In genomic region chr17:58340623-58340876, GRCh38 we compare ENCODE assay signal across 13 cellular contexts. TPM values are rescaled to one million over a fixed set of nuclear protein-coding genes. Genes with fewer than 3 reads are reported as not detected.
DNase-seq lines count a peak whose midpoint lies in the region; ATAC-seq and TF ChIP-seq lines count a peak whose summit lies in the region.
"Had no signal": no experiment of that assay in that cellular context is flagged by ENCODE, and none has a peak within 500 bp of the region (broad histone marks: within the 10 kb centered on the region; RNA-seq: fewer than 3 reads in every experiment).

No MANE protein-coding gene starts in this region.

- no peaks in the 10 kb centered on the region for H3K9me2 ChIP-seq in SU-DHL-6 (replicated peaks; ENCODE audit: insufficient read depth, low read length)

- H3K4me1 ChIP-seq in BLaER1 = peaks cover 81% of the 10 kb centered on the region
- H3K4me1 ChIP-seq in CD8-positive, alpha-beta memory T cell (ENCODE audit: insufficient read depth, low read length) = peaks cover 85% of the 10 kb centered on the region
- peaks cover 10 to 76% (median 40%) of the 10 kb centered on the region in 4 donors for H3K4me1 ChIP-seq in stomach
- H3K4me1 ChIP-seq in upper lobe of left lung = peaks cover 20 to 56% (median 40%) of the 10 kb centered on the region in 4 donors
- H3K4me1 ChIP-seq: colonic mucosa had no signal

- H3K9ac ChIP-seq in BLaER1 = peak overlapping the region; percentile 100
- H3K9ac ChIP-seq in SU-DHL-6 (ENCODE audit: low read length) = peak overlapping the region; percentile 100

- peaks cover 3 to 58% (median 19%) of the 10 kb centered on the region in 3 donors for H3K36me3 Mint-ChIP-seq in CD8-positive, alpha-beta memory T cell
- peaks cover 71% of the 10 kb centered on the region for H3K36me3 Mint-ChIP-seq in effector memory CD8-positive, alpha-beta T cell (ENCODE audit: insufficient read depth)

- WGBS in stomach, 5 donors = 70 to 84% (median 75%) methylated on average over 4 of the region's 4 CpGs
- 80 to 81% methylated on average over 4 of the region's 4 CpGs for WGBS in upper lobe of left lung, 2 donors

- peak overlapping the region; percentile 89 to 100 (median 95) for H3K4me3 Mint-ChIP-seq in CD8-positive, alpha-beta memory T cell
- H3K4me3 Mint-ChIP-seq in effector memory CD8-positive, alpha-beta T cell = peak overlapping the region; percentile 90 to 100

- peaks cover 85% of the 10 kb centered on the region for H3F3A ChIP-seq in SU-DHL-6 (ENCODE audit: insufficient read depth)

- peaks cover 0 to 2% of the 10 kb centered on the region in 2 donors for H3K27me3 Mint-ChIP-seq in CD8-positive, alpha-beta memory T cell
- H3K27me3 Mint-ChIP-seq in effector memory CD8-positive, alpha-beta T cell = no peaks in the 10 kb centered on the region

- POLR2A ChIA-PET in CD8-positive, alpha-beta memory T cell (lab: Charles Lee) = interaction anchor here (0.6 to 12.2 kb wide), 4 partner anchors 9 to 34 kb away, joined by 3 to 491 read pairs (median 58); partner anchors contain the start of genes SUPT4H1 and TSPOAP1

- no peaks in the 10 kb centered on the region for H3K9me3 Mint-ChIP-seq in CD8-positive, alpha-beta memory T cell
- no peaks in the 10 kb centered on the region for H3K9me3 Mint-ChIP-seq in effector memory CD8-positive, alpha-beta T cell

- no peak for ATAC-seq in effector memory CD8-positive, alpha-beta T cell (replicated peaks)
- ATAC-seq in GM18858 (IDR thresholded peaks at IDR 0.05; ENCODE audit: unreplicated experiment) (no peak), GM21528 (IDR thresholded peaks at IDR 0.05; ENCODE audit: low FRiP score, unreplicated experiment) (no peak), upper lobe of left lung (ENCODE audit: low FRiP score in 2 of 2) (no peak)

- no peak overlapping the region for H2AFZ ChIP-seq in SU-DHL-6 (ENCODE audit: low read depth, low read length, severe bottlenecking)

- TF ChIP-seq CTCF in SU-DHL-6 (IDR thresholded peaks at IDR 0.05; ENCODE audit: insufficient read depth, low read length, poor library complexity, severe bottlenecking) (no peak), stomach (IDR thresholded peaks at IDR 0.05) (no peak), upper lobe of left lung (IDR thresholded peaks at IDR 0.05) (no peak)

- intact Hi-C loops in stomach (cut with DNase I; ENCODE audit: low total_unique reads) = no loop called here

- TF ChIP-seq POLR2A in stomach (IDR thresholded peaks at IDR 0.05) = no peak
- TF ChIP-seq POLR2A in upper lobe of left lung (IDR thresholded peaks at IDR 0.05) = no peak

- H3K4me3 ChIP-seq in BLaER1 (peak overlapping the region; percentile 96; the same call in 1 of the 2 replicates), SU-DHL-6 (ENCODE audit: insufficient read depth, low read length, poor library complexity, severe bottlenecking) (no peak overlapping the region), stomach (no peak overlapping the region), upper lobe of left lung (no peak overlapping the region)
- H3K4me3 ChIP-seq in CD8-positive, alpha-beta memory T cell (ENCODE audit: low read length) = peak overlapping the region; percentile 98
- H3K4me3 ChIP-seq: colonic mucosa had no signal

- H4K20me1 ChIP-seq in BLaER1 (no peaks in the 10 kb centered on the region), SU-DHL-6 (ENCODE audit: low read depth, low read length) (no peaks in the 10 kb centered on the region)

- H3K4me1 Mint-ChIP-seq in CD8-positive, alpha-beta memory T cell = peaks cover 85 to 97% (median 97%) of the 10 kb centered on the region in 3 donors
- peaks cover 85 to 94% of the 10 kb centered on the region in 2 donors for H3K4me1 Mint-ChIP-seq in effector memory CD8-positive, alpha-beta T cell (ENCODE audit: low read depth in 2 of 2)

- no peaks in the 10 kb centered on the region for H3K27me3 ChIP-seq in BLaER1
- H3K27me3 ChIP-seq in CD8-positive, alpha-beta memory T cell (ENCODE audit: insufficient read depth, low read length, poor library complexity, severe bottlenecking) = no peaks in the 10 kb centered on the region
- H3K27me3 ChIP-seq in SU-DHL-6 (ENCODE audit: low read length) = no peaks in the 10 kb centered on the region
- peaks cover 0 to 12% (median 0%) of the 10 kb centered on the region in 3 donors for H3K27me3 ChIP-seq in stomach
- H3K27me3 ChIP-seq in upper lobe of left lung = no peaks in the 10 kb centered on the region
- H3K27me3 ChIP-seq: colonic mucosa had no signal

- CTCF ChIA-PET in CD8-positive, alpha-beta memory T cell (lab: Charles Lee) = interaction anchor here (1.8 to 13.8 kb wide), 4 partner anchors 6 to 147 kb away, joined by 4 to 504 read pairs (median 127); partner anchors contain the start of genes HSF5, SUPT4H1 and TSPOAP1

- H3K36me3 ChIP-seq in BLaER1 = peaks cover 34% of the 10 kb centered on the region
- H3K36me3 ChIP-seq in CD8-positive, alpha-beta memory T cell (ENCODE audit: insufficient read depth, low read length) = peaks cover 3% of the 10 kb centered on the region
- H3K36me3 ChIP-seq in SU-DHL-6 (ENCODE audit: low read length) = no peaks in the 10 kb centered on the region
- H3K36me3 ChIP-seq in stomach = peaks cover 9 to 28% (median 23%) of the 10 kb centered on the region in 4 donors
- peaks cover 4 to 24% (median 18%) of the 10 kb centered on the region in 4 donors for H3K36me3 ChIP-seq in upper lobe of left lung
- H3K36me3 ChIP-seq: colonic mucosa had no signal

- H3K79me2 ChIP-seq in SU-DHL-6 (ENCODE audit: insufficient read depth, low read length) = peaks cover 46% of the 10 kb centered on the region

- no peak for DNase-seq in CD8-positive, alpha-beta memory T cell
- DNase-seq in effector memory CD8-positive, alpha-beta T cell = no peak
- no peak for DNase-seq in stomach
- no peak for DNase-seq in upper lobe of left lung
- DNase-seq: colonic mucosa, NCI-H1417, NCI-H226, SIG-M5 had no signal

- H3K9me3 ChIP-seq in BLaER1 (no peaks in the 10 kb centered on the region), SU-DHL-6 (ENCODE audit: insufficient read depth, low read length) (no peaks in the 10 kb centered on the region), stomach (no peaks in the 10 kb centered on the region), upper lobe of left lung (no peaks in the 10 kb centered on the region)
- no peaks in the 10 kb centered on the region for H3K9me3 ChIP-seq in CD8-positive, alpha-beta memory T cell (ENCODE audit: low read length)
- H3K9me3 ChIP-seq: colonic mucosa had no signal

- H3K27ac ChIP-seq in BLaER1 = peak overlapping the region; percentile 100
- H3K27ac ChIP-seq in CD8-positive, alpha-beta memory T cell (ENCODE audit: low read depth, low read length) = peak overlapping the region; percentile 96
- peak overlapping the region; percentile 97 for H3K27ac ChIP-seq in SU-DHL-6 (ENCODE audit: low read depth, low read length)
- H3K27ac ChIP-seq in stomach = peak overlapping the region in 2 of 5 donors; percentile 91 to 93
- H3K27ac ChIP-seq in upper lobe of left lung = peak overlapping the region in 1 of 4 donors; percentile 89
- H3K27ac ChIP-seq: epithelial cell of prostate had no signal

- TF ChIP-seq EP300 in stomach (IDR thresholded peaks at IDR 0.05) = no peak
- TF ChIP-seq EP300 in upper lobe of left lung (IDR thresholded peaks at IDR 0.05) = no peak

- H3K27ac Mint-ChIP-seq in CD8-positive, alpha-beta memory T cell = peak overlapping the region; percentile 93 to 100 (median 98)
- H3K27ac Mint-ChIP-seq in effector memory CD8-positive, alpha-beta T cell = peak overlapping the region; percentile 95 to 98

- peak overlapping the region; percentile 96 for H3K4me2 ChIP-seq in BLaER1
- peak overlapping the region; percentile 99 for H3K4me2 ChIP-seq in SU-DHL-6 (ENCODE audit: low read depth, low read length, poor library complexity, severe bottlenecking)

RNA-seq across cellular contexts. Expression of gene SUPT4H1, which starts 11.5 kb away (rescaled TPM):
- total RNA-seq in CD8-positive, alpha-beta memory T cell = 100 to 1,000 TPM; 145 to 149 TPM
- polyA plus RNA-seq in CD8-positive, alpha-beta memory T cell = 97.5 TPM
- total RNA-seq in stomach (10 to 100 TPM in 3 of 5 donors, 1 to 10 TPM in 2; 6.7 to 51.1 (median 23.3) TPM), upper lobe of left lung (10 to 100 TPM; 22.0 to 80.5 (median 40.4) TPM)
- 10 to 100 TPM; 68.9 to 80.9 (median 78.2) TPM for polyA plus RNA-seq in stomach

RNA-seq across cellular contexts. Expression of gene TSPOAP1, which starts 12.0 kb away (rescaled TPM):
- total RNA-seq in CD8-positive, alpha-beta memory T cell = 10 to 100 TPM; 14.4 to 15.0 TPM
- 4.0 TPM for polyA plus RNA-seq in CD8-positive, alpha-beta memory T cell
- total RNA-seq in stomach = 10 to 100 TPM in 3 of 5 donors, 1 to 10 TPM in 1, not detected in 1; 9.0 to 68.8 (median 16.3) TPM
- polyA plus RNA-seq in stomach = 10 to 100 TPM in 1 of 3 donors, 1 to 10 TPM in 2; 6.5 to 26.0 (median 8.9) TPM
- 10 to 100 TPM; 14.0 to 50.3 (median 24.1) TPM for total RNA-seq in upper lobe of left lung

RNA-seq across cellular contexts. Expression of gene MPO, which starts 59.8 kb away (rescaled TPM):
- not detected for total RNA-seq in CD8-positive, alpha-beta memory T cell
- polyA plus RNA-seq in CD8-positive, alpha-beta memory T cell = not detected
- total RNA-seq in stomach = 1 to 10 TPM in 1 of 5 donors, not detected in 4; 7.7 TPM
- under 1 TPM in 2 of 3 donors, not detected in 1; 0.03 to 0.46 TPM for polyA plus RNA-seq in stomach
- total RNA-seq in upper lobe of left lung = 1 to 10 TPM in 4 of 6 donors, under 1 TPM in 2; 0.71 to 4.6 (median 1.0) TPM
- total RNA-seq: colonic mucosa had no signal

Comparison
In these comparisons a context has a peak if more than half of its experiments do, and no peak if none do; other contexts are left out.
1. H3K4me3 ChIP-seq: peak in BLaER1 (single experiment) and CD8-positive, alpha-beta memory T cell (single experiment); none in SU-DHL-6 (single experiment), stomach (0 of 4) and upper lobe of left lung (0 of 4).